Comparison of ENCODE assay signal across 27 cellular contexts in the genomic region with DNA sequence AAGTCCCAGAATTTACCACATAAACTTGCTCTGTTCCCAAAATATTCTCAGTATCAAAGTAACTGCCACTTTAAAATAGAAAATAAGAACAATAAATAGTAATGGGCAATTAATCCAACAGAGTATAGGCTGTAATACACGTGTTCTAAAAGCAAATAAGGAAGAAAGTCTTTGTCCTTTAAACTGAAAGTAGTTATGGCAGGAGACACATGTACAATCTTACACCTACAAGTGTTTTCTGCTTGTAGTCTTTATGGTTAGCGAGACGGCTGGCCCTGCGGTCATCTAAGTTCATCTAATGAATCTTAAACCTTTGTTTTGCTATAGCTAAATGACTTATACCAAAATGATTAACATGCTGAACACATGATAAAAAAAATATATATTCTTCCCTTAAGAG. TPM values are rescaled to one million over a fixed set of nuclear protein-coding genes. Genes with fewer than 3 reads are reported as not detected.
DNase-seq lines count a peak whose midpoint lies in the region; ATAC-seq, FAIRE-seq and TF ChIP-seq lines count a peak whose summit lies in the region.
"Had no signal": no experiment of that assay in that cellular context is flagged by ENCODE, and none has a peak within 500 bp of the region (broad histone marks: within the 10 kb centered on the region; RNA-seq: fewer than 3 reads in every experiment).

No MANE protein-coding gene starts in this region.

- H3K36me3 ChIP-seq in parathyroid adenoma (ENCODE audit: control insufficient read depth, insufficient read depth, low read length): no peaks in the 10 kb centered on the region
- peaks cover 19 to 62% (median 41%) of the 10 kb centered on the region in 5 donors for H3K36me3 ChIP-seq in subcutaneous abdominal adipose tissue (ENCODE audit: control insufficient read depth in 5 of 5, insufficient read depth in 5 of 5, low read length in 5 of 5)
- peaks cover 0 to 34% (median 9%) of the 10 kb centered on the region in 3 donors for H3K36me3 ChIP-seq in pancreas
- H3K36me3 ChIP-seq: BE2C, HAP-1 had no signal

- H3K9ac ChIP-seq in parathyroid adenoma (no peak overlapping the region), subcutaneous abdominal adipose tissue (ENCODE audit: low read length in 5 of 5) (no peak overlapping the region)
- H3K9ac ChIP-seq: BLaER1 treated with 17β-estradiol and CSF1 and Interleukin-3, amounts not matched to agents 10 nM and 100 nM had no signal

- peak overlapping the region; percentile 79 for H3K27ac ChIP-seq in VCaP
- peak overlapping the region; percentile 72 for H3K27ac ChIP-seq in parathyroid adenoma
- peak overlapping the region; percentile 24 for H3K27ac ChIP-seq in subcutaneous abdominal adipose tissue (ENCODE audit: low read depth, low read length)
- no peak overlapping the region for H3K27ac ChIP-seq in pancreas
- H3K27ac ChIP-seq: A549; BLaER1 treated with 17β-estradiol and CSF1 and Interleukin-3, amounts not matched to agents 10 nM and 100 nM had no signal

- TF ChIP-seq CTCF in VCaP (conservative IDR thresholded peaks at IDR 0.05) (no peak), parathyroid adenoma (IDR thresholded peaks at IDR 0.05) (no peak), pancreas (IDR thresholded peaks at IDR 0.05) (no peak)

- no peaks in the 10 kb centered on the region for H3K9me3 ChIP-seq in parathyroid adenoma (ENCODE audit: control insufficient read depth, low read length)
- H3K9me3 ChIP-seq in subcutaneous abdominal adipose tissue (ENCODE audit: control insufficient read depth in 5 of 5, low read length in 5 of 5): no peaks in the 10 kb centered on the region
- H3K9me3 ChIP-seq in pancreas: no peaks in the 10 kb centered on the region
- H3K9me3 ChIP-seq: A549; BE2C; BLaER1 treated with 17β-estradiol and CSF1 and Interleukin-3, amounts not matched to agents 10 nM and 100 nM; HAP-1 had no signal

- H3K4me1 ChIP-seq in parathyroid adenoma: peaks cover 44% of the 10 kb centered on the region
- peaks cover 0 to 10% (median 8%) of the 10 kb centered on the region in 5 donors for H3K4me1 ChIP-seq in subcutaneous abdominal adipose tissue (ENCODE audit: control insufficient read depth in 5 of 5, insufficient read depth in 5 of 5, low read length in 5 of 5)
- H3K4me1 ChIP-seq in pancreas: peaks cover 15 to 24% (median 15%) of the 10 kb centered on the region in 3 donors
- H3K4me1 ChIP-seq: HAP-1 had no signal

- DNase-seq in left colon (no peak), DMS153 treated with DMSO at 0.1 percent for 48 hours (lab: John Stamatoyannopoulos, UW; ENCODE audit: unreplicated experiment) (no peak), pancreas (no peak), glomerular visceral epithelial cell (ENCODE audit: extremely low spot score) (no peak)
- DNase-seq: 8988T; ACHN; AML-193; BE2C; CD4-positive, alpha-beta T cell; CD8-positive, alpha-beta memory T cell; DMS 273 treated with DMSO at 0.1 percent for 48 hours; DMS53; DMS79 treated with DMSO at 0.1 percent for 48 hours; GF-D8; GOT3; HFFc6 had no signal

- intact Hi-C loops in left colon (cut with DNase I, micrococcal nuclease): no loop called here
- intact Hi-C loops in pancreas (cut with DNase I): no loop called here

- H3K27me3 ChIP-seq in parathyroid adenoma (ENCODE audit: control insufficient read depth, insufficient read depth, low read length): no peaks in the 10 kb centered on the region
- H3K27me3 ChIP-seq in subcutaneous abdominal adipose tissue (ENCODE audit: control insufficient read depth in 5 of 5, insufficient read depth in 4 of 5, low read length in 5 of 5): no peaks in the 10 kb centered on the region
- H3K27me3 ChIP-seq in pancreas: no peaks in the 10 kb centered on the region
- H3K27me3 ChIP-seq: BE2C; BLaER1 treated with 17β-estradiol and CSF1 and Interleukin-3, amounts not matched to agents 10 nM and 100 nM had no signal

- no peak overlapping the region for H3K4me3 ChIP-seq in parathyroid adenoma (ENCODE audit: low read depth, low read length)
- no peak overlapping the region for H3K4me3 ChIP-seq in subcutaneous abdominal adipose tissue (ENCODE audit: low read depth in 1 of 5, low read length in 5 of 5)
- no peak overlapping the region for H3K4me3 ChIP-seq in pancreas
- H3K4me3 ChIP-seq: A549; BLaER1 treated with 17β-estradiol and CSF1 and Interleukin-3, amounts not matched to agents 10 nM and 100 nM; HAP-1 had no signal

- H2AFZ ChIP-seq in parathyroid adenoma: no peak overlapping the region

- H3K4me2 ChIP-seq in parathyroid adenoma (ENCODE audit: low read length): no peak overlapping the region
- H3K4me2 ChIP-seq: A549; BLaER1 treated with 17β-estradiol and CSF1 and Interleukin-3, amounts not matched to agents 10 nM and 100 nM had no signal

- no peak for FAIRE-seq in pancreas (lab: Jason Lieb, UNC)
- FAIRE-seq: A549, GM12892, H54 had no signal

- H3K79me2 ChIP-seq in parathyroid adenoma: no peaks in the 10 kb centered on the region

- WGBS in pancreas, 2 donors: 80% methylated on average over 4 of the region's 4 CpGs

- peak; percentile 67 for ATAC-seq in left colon
- no peak for ATAC-seq in pancreas
- ATAC-seq: A549 had no signal

RNA-seq across cellular contexts. Expression of a gene that starts 32.4 kb away (rescaled TPM):
- 100 to 1,000 TPM; 115 to 129 TPM for total RNA-seq in left colon
- total RNA-seq in pancreas: 100 to 1,000 TPM; 120 to 228 (median 177) TPM
- 100 to 1,000 TPM; 135 to 178 TPM for polyA plus RNA-seq in pancreas
- total RNA-seq: G401 had no signal

RNA-seq across cellular contexts. Expression of a gene that starts 56.3 kb away (rescaled TPM):
- not detected for total RNA-seq in left colon
- total RNA-seq in pancreas: not detected
- not detected for polyA plus RNA-seq in pancreas
- total RNA-seq: CD4-positive, alpha-beta T cell; CD8-positive, alpha-beta memory T cell; Daoy; G401; HFFc6 had no signal
- polyA plus RNA-seq: A549; CD14-positive monocyte; CD8-positive, alpha-beta memory T cell had no signal

Comparison
In these comparisons a context has a peak if more than half of its experiments do, and no peak if none do; other contexts are left out.
1. H3K27ac ChIP-seq: peak in VCaP (single experiment), parathyroid adenoma (single experiment) and subcutaneous abdominal adipose tissue (single experiment); none in pancreas (0 of 4).